In the genomic region with DNA sequence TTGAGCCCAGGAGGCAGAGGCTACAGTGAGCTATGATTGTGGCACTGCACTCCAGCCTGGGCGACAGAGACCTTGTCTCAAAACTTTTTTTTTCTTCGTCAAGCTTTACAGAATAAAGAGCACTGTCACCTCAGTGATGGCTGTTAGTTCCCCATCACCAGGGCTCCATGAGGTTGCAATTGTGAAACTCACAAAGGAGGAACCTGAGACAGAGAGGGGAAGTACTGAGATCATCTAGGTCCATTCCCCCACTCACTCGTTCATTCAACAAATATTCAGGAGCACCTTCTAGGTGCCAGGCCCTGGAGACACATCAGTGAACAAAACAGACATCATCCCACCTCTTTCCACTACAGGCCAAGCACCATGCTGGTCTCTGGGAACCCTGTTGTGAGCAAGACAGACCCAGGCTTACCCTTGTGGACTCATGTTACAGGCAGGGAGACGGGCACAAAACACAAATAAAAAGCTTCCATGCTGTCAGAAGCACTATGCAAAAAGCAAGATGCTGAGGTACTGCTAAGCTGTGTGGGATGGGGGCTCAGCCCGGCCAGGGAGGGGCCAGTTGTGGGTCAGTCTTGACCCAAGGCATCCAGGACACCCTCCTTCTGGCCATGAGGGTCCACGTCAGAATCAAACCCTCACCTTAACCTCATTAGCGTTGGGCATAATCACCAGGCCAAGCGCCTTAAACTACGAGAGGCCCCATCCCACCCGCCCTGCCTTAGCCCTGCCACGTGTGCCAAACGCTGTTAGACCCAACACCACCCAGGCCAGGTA, we compare ENCODE assay signal across 11 cellular contexts. TPM values are rescaled to one million over a fixed set of nuclear protein-coding genes. Genes with fewer than 3 reads are reported as not detected.
DNase-seq lines count a peak whose midpoint lies in the region; ATAC-seq and TF ChIP-seq lines count a peak whose summit lies in the region.
"Had no signal": no experiment of that assay in that cellular context is flagged by ENCODE, and none has a peak within 500 bp of the region (broad histone marks: within the 10 kb centered on the region; RNA-seq: fewer than 3 reads in every experiment).

No MANE protein-coding gene starts in this region.

- TF ChIP-seq CTCF in GM06990 (IDR thresholded peaks at IDR 0.05; ENCODE audit: insufficient read depth, low read length, poor library complexity, severe bottlenecking) (no peak), WTC11 (IDR thresholded peaks at IDR 0.05) (no peak), stomach (IDR thresholded peaks at IDR 0.05) (no peak), transverse colon (IDR thresholded peaks at IDR 0.05) (no peak)

- TF ChIP-seq POLR2A in stomach (IDR thresholded peaks at IDR 0.05) (no peak), transverse colon (IDR thresholded peaks at IDR 0.05) (no peak)

- H3K27me3 ChIP-seq in GM06990 (replicated peaks; ENCODE audit: control insufficient read depth, insufficient read depth, low read length) (no peaks in the 10 kb centered on the region; the same call in 1 of the 2 replicates), stomach (no peaks in the 10 kb centered on the region), transverse colon (no peaks in the 10 kb centered on the region)

- in situ Hi-C loops in transverse colon (cut with MboI; ENCODE audit: low pct_ligation_motif_present in 1 of 4, low pct_unique_long_range_greater_than_20kb in 1 of 4, low sequenced_read_pairs in 3 of 4): no loop called here

- TF ChIP-seq EP300 in stomach (IDR thresholded peaks at IDR 0.05) (no peak), transverse colon (IDR thresholded peaks at IDR 0.05; ENCODE audit: low read depth) (no peak)

- POLR2A ChIA-PET in WTC11 (lab: Charles Lee): no interaction called here

- WGBS in stomach, 5 donors: 75 to 83% (median 79%) methylated on average over 11 to 12 of the region's 12 CpGs
- WGBS in transverse colon (ENCODE audit: low coverage in 1 of 2), 2 donors: 76 to 82% methylated on average over 2 to 12 of the region's 12 CpGs

- no peaks in the 10 kb centered on the region for H3K9me3 ChIP-seq in stomach
- H3K9me3 ChIP-seq in transverse colon: no peaks in the 10 kb centered on the region

- H3K27ac Mint-ChIP-seq in WTC11: peak overlapping the region; percentile 49

- CTCF ChIA-PET in WTC11 (lab: Charles Lee): interaction anchor here (1.4 kb wide), 1 partner anchor 36 kb away, joined by 3 read pairs; no protein-coding TSS in a partner anchor

- DNase-seq in GM06990 (ENCODE audit: extremely low read depth, insufficient read length) (peak; percentile 52), WTC11 (ENCODE audit: low spot score) (no peak), middle frontal gyrus (ENCODE audit: extremely low spot score, low spot score) (no peak), NCI-H146 treated with DMSO at 0.1 percent for 48 hours (lab: John Stamatoyannopoulos, UW; ENCODE audit: unreplicated experiment) (no peak), stomach (no peak), transverse colon (no peak)
- DNase-seq: hippocampal formation, NCI-H446 treated with DMSO at 0.1 percent for 48 hours had no signal

- peaks cover 0 to 4% (median 2%) of the 10 kb centered on the region in 4 donors for H3K4me1 ChIP-seq in stomach
- no peaks in the 10 kb centered on the region for H3K4me1 ChIP-seq in transverse colon

- no peaks in the 10 kb centered on the region for H3K36me3 ChIP-seq in GM06990 (ENCODE audit: control insufficient read depth, insufficient read depth, low read length)
- H3K36me3 ChIP-seq in stomach: no peaks in the 10 kb centered on the region
- H3K36me3 ChIP-seq in transverse colon: no peaks in the 10 kb centered on the region

- H3K4me3 ChIP-seq in GM06990 (replicated peaks; ENCODE audit: low read depth, low read length) (no peak overlapping the region), stomach (no peak overlapping the region), transverse colon (no peak overlapping the region)

- intact Hi-C loops in stomach (cut with DNase I; ENCODE audit: low total_unique reads) (no loop called here), transverse colon (cut with DNase I; ENCODE audit: low total_unique reads) (no loop called here)

- no peak overlapping the region for H3K4me3 Mint-ChIP-seq in WTC11

- no peaks in the 10 kb centered on the region for H3K27me3 Mint-ChIP-seq in WTC11 (ENCODE audit: low read depth)

- ATAC-seq in GM19468 (IDR thresholded peaks at IDR 0.05; ENCODE audit: extremely low read depth, unreplicated experiment) (peak; percentile 75), HG03280 (IDR thresholded peaks at IDR 0.05; ENCODE audit: unreplicated experiment) (peak; percentile 83), WTC11 (no peak; the same call in 1 of the 2 replicates)

- H3K4me1 Mint-ChIP-seq in WTC11: peaks cover 25% of the 10 kb centered on the region

- H3K9me3 Mint-ChIP-seq in WTC11: no peaks in the 10 kb centered on the region

- no peaks in the 10 kb centered on the region for H3K36me3 Mint-ChIP-seq in WTC11

- H3K27ac ChIP-seq in stomach (peak overlapping the region in 1 of 5 donors; percentile 32), transverse colon (no peak overlapping the region)

TF ChIP-seq in WTC11, 78 proteins besides CTCF, POLR2A, EP300 and RAD21 (continues in another document):
- TF ChIP-seq MYBL2 (CRISPR knock-in tag; IDR thresholded peaks at IDR 0.05): no peak
- TF ChIP-seq, protein P1, sequence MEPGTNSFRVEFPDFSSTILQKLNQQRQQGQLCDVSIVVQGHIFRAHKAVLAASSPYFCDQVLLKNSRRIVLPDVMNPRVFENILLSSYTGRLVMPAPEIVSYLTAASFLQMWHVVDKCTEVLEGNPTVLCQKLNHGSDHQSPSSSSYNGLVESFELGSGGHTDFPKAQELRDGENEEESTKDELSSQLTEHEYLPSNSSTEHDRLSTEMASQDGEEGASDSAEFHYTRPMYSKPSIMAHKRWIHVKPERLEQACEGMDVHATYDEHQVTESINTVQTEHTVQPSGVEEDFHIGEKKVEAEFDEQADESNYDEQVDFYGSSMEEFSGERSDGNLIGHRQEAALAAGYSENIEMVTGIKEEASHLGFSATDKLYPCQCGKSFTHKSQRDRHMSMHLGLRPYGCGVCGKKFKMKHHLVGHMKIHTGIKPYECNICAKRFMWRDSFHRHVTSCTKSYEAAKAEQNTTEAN (CRISPR knock-in tag; IDR thresholded peaks at IDR 0.05): no peak
- TF ChIP-seq, protein P2, sequence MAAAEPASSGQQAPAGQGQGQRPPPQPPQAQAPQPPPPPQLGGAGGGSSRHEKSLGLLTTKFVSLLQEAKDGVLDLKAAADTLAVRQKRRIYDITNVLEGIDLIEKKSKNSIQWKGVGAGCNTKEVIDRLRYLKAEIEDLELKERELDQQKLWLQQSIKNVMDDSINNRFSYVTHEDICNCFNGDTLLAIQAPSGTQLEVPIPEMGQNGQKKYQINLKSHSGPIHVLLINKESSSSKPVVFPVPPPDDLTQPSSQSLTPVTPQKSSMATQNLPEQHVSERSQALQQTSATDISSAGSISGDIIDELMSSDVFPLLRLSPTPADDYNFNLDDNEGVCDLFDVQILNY (CRISPR knock-in tag; IDR thresholded peaks at IDR 0.05): no peak
- TF ChIP-seq TCF7 (CRISPR knock-in tag; IDR thresholded peaks at IDR 0.05; ENCODE audit: low read depth): no peak
- TF ChIP-seq, protein P3, sequence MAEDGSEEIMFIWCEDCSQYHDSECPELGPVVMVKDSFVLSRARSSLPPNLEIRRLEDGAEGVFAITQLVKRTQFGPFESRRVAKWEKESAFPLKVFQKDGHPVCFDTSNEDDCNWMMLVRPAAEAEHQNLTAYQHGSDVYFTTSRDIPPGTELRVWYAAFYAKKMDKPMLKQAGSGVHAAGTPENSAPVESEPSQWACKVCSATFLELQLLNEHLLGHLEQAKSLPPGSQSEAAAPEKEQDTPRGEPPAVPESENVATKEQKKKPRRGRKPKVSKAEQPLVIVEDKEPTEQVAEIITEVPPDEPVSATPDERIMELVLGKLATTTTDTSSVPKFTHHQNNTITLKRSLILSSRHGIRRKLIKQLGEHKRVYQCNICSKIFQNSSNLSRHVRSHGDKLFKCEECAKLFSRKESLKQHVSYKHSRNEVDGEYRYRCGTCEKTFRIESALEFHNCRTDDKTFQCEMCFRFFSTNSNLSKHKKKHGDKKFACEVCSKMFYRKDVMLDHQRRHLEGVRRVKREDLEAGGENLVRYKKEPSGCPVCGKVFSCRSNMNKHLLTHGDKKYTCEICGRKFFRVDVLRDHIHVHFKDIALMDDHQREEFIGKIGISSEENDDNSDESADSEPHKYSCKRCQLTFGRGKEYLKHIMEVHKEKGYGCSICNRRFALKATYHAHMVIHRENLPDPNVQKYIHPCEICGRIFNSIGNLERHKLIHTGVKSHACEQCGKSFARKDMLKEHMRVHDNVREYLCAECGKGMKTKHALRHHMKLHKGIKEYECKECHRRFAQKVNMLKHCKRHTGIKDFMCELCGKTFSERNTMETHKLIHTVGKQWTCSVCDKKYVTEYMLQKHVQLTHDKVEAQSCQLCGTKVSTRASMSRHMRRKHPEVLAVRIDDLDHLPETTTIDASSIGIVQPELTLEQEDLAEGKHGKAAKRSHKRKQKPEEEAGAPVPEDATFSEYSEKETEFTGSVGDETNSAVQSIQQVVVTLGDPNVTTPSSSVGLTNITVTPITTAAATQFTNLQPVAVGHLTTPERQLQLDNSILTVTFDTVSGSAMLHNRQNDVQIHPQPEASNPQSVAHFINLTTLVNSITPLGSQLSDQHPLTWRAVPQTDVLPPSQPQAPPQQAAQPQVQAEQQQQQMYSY (CRISPR knock-in tag; IDR thresholded peaks at IDR 0.05): no peak

RNA-seq across cellular contexts. Expression of a gene that starts 2.1 kb away (rescaled TPM):
- total RNA-seq in WTC11 (2021): not detected in 3 replicates
- not detected for total RNA-seq in stomach
- polyA plus RNA-seq in stomach: not detected
- total RNA-seq in transverse colon: not detected
- total RNA-seq: Daoy had no signal

RNA-seq across cellular contexts. Expression of a gene that starts 16.7 kb away (rescaled TPM):
- not detected in 3 replicates for total RNA-seq in WTC11 (2021)
- total RNA-seq in stomach: not detected
- polyA plus RNA-seq in stomach: not detected
- total RNA-seq in transverse colon: not detected
- total RNA-seq: Daoy had no signal
